In the genomic region with DNA sequence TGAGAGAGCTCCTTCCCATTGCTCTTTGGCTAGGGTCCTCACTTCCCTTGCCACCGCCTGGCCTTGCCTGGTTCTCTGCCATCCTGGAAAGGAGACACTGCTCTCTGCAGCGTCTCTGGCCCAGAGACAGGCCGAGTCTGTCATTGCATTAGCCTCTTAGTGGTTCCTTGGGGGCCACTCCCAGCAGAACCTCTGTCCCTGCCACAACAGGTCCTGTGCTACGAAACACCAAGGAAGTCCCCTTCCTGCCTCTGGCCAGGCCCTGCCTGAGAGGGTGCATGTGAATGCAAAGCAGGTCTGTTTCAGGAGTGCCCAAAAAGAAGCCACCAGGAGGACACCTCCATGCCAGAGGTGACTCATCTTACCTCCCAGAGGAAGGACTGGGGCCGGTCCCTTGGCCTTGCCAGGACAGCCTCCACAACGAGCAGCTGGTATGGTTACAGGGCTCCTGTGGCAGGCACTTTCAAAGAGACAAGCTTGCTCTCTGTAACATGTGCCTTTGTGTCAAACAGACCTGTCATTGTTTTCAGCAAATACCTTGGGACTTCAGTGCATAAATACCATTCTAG, we compare ENCODE assay signal across 1 cellular context.
TF ChIP-seq lines count a peak whose summit lies in the region.

No MANE protein-coding gene starts in this region.

TF ChIP-seq in GM23338, 12 proteins besides CTCF, POLR2A, EP300 and RAD21:
- TF ChIP-seq, protein P1, sequence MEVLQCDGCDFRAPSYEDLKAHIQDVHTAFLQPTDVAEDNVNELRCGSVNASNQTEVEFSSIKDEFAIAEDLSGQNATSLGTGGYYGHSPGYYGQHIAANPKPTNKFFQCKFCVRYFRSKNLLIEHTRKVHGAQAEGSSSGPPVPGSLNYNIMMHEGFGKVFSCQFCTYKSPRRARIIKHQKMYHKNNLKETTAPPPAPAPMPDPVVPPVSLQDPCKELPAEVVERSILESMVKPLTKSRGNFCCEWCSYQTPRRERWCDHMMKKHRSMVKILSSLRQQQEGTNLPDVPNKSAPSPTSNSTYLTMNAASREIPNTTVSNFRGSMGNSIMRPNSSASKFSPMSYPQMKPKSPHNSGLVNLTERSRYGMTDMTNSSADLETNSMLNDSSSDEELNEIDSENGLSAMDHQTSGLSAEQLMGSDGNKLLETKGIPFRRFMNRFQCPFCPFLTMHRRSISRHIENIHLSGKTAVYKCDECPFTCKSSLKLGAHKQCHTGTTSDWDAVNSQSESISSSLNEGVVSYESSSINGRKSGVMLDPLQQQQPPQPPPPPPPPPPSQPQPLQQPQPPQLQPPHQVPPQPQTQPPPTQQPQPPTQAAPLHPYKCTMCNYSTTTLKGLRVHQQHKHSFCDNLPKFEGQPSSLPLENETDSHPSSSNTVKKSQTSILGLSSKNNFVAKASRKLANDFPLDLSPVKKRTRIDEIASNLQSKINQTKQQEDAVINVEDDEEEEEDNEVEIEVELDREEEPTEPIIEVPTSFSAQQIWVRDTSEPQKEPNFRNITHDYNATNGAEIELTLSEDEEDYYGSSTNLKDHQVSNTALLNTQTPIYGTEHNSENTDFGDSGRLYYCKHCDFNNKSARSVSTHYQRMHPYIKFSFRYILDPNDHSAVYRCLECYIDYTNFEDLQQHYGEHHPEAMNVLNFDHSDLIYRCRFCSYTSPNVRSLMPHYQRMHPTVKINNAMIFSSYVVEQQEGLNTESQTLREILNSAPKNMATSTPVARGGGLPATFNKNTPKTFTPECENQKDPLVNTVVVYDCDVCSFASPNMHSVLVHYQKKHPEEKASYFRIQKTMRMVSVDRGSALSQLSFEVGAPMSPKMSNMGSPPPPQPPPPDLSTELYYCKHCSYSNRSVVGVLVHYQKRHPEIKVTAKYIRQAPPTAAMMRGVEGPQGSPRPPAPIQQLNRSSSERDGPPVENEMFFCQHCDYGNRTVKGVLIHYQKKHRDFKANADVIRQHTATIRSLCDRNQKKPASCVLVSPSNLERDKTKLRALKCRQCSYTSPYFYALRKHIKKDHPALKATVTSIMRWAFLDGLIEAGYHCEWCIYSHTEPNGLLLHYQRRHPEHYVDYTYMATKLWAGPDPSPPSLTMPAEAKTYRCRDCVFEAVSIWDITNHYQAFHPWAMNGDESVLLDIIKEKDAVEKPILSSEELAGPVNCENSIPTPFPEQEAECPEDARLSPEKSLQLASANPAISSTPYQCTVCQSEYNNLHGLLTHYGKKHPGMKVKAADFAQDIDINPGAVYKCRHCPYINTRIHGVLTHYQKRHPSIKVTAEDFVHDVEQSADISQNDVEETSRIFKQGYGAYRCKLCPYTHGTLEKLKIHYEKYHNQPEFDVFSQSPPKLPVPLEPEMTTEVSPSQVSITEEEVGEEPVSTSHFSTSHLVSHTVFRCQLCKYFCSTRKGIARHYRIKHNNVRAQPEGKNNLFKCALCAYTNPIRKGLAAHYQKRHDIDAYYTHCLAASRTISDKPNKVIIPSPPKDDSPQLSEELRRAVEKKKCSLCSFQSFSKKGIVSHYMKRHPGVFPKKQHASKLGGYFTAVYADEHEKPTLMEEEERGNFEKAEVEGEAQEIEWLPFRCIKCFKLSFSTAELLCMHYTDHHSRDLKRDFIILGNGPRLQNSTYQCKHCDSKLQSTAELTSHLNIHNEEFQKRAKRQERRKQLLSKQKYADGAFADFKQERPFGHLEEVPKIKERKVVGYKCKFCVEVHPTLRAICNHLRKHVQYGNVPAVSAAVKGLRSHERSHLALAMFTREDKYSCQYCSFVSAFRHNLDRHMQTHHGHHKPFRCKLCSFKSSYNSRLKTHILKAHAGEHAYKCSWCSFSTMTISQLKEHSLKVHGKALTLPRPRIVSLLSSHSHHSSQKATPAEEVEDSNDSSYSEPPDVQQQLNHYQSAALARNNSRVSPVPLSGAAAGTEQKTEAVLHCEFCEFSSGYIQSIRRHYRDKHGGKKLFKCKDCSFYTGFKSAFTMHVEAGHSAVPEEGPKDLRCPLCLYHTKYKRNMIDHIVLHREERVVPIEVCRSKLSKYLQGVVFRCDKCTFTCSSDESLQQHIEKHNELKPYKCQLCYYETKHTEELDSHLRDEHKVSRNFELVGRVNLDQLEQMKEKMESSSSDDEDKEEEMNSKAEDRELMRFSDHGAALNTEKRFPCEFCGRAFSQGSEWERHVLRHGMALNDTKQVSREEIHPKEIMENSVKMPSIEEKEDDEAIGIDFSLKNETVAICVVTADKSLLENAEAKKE (CRISPR knock-in tag; IDR thresholded peaks at IDR 0.05) = no peak
- no peak for TF ChIP-seq POLR2AphosphoS5 (IDR thresholded peaks at IDR 0.05; ENCODE audit: low read depth)
- no peak for TF ChIP-seq JUNB (IDR thresholded peaks at IDR 0.05; ENCODE audit: unreplicated experiment)
- no peak for TF ChIP-seq STAT1 (IDR thresholded peaks at IDR 0.05; ENCODE audit: unreplicated experiment)
- TF ChIP-seq EZH2 (IDR thresholded peaks at IDR 0.05; ENCODE audit: low read depth, unreplicated experiment) = no peak
- TF ChIP-seq NANOG (IDR thresholded peaks at IDR 0.05; ENCODE audit: borderline replicate concordance) = no peak
- TF ChIP-seq, protein P2, sequence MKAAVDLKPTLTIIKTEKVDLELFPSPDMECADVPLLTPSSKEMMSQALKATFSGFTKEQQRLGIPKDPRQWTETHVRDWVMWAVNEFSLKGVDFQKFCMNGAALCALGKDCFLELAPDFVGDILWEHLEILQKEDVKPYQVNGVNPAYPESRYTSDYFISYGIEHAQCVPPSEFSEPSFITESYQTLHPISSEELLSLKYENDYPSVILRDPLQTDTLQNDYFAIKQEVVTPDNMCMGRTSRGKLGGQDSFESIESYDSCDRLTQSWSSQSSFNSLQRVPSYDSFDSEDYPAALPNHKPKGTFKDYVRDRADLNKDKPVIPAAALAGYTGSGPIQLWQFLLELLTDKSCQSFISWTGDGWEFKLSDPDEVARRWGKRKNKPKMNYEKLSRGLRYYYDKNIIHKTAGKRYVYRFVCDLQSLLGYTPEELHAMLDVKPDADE (IDR thresholded peaks at IDR 0.05) = no peak
- no peak for TF ChIP-seq EZH2phosphoT487 (IDR thresholded peaks at IDR 0.05; ENCODE audit: unreplicated experiment)
- TF ChIP-seq ZNF331 (CRISPR knock-in tag; IDR thresholded peaks at IDR 0.05; ENCODE audit: low read depth) = no peak
- TF ChIP-seq, protein P3, sequence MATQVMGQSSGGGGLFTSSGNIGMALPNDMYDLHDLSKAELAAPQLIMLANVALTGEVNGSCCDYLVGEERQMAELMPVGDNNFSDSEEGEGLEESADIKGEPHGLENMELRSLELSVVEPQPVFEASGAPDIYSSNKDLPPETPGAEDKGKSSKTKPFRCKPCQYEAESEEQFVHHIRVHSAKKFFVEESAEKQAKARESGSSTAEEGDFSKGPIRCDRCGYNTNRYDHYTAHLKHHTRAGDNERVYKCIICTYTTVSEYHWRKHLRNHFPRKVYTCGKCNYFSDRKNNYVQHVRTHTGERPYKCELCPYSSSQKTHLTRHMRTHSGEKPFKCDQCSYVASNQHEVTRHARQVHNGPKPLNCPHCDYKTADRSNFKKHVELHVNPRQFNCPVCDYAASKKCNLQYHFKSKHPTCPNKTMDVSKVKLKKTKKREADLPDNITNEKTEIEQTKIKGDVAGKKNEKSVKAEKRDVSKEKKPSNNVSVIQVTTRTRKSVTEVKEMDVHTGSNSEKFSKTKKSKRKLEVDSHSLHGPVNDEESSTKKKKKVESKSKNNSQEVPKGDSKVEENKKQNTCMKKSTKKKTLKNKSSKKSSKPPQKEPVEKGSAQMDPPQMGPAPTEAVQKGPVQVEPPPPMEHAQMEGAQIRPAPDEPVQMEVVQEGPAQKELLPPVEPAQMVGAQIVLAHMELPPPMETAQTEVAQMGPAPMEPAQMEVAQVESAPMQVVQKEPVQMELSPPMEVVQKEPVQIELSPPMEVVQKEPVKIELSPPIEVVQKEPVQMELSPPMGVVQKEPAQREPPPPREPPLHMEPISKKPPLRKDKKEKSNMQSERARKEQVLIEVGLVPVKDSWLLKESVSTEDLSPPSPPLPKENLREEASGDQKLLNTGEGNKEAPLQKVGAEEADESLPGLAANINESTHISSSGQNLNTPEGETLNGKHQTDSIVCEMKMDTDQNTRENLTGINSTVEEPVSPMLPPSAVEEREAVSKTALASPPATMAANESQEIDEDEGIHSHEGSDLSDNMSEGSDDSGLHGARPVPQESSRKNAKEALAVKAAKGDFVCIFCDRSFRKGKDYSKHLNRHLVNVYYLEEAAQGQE (IDR thresholded peaks at IDR 0.05; ENCODE audit: unreplicated experiment) = no peak
- no peak for TF ChIP-seq ZNF114 (CRISPR knock-in tag; IDR thresholded peaks at IDR 0.05)
- TF ChIP-seq CREB1 (CRISPR knock-in tag; IDR thresholded peaks at IDR 0.05; ENCODE audit: low read depth) = no peak
